17 cellular contexts compared by ENCODE assay signal in the genomic region with DNA sequence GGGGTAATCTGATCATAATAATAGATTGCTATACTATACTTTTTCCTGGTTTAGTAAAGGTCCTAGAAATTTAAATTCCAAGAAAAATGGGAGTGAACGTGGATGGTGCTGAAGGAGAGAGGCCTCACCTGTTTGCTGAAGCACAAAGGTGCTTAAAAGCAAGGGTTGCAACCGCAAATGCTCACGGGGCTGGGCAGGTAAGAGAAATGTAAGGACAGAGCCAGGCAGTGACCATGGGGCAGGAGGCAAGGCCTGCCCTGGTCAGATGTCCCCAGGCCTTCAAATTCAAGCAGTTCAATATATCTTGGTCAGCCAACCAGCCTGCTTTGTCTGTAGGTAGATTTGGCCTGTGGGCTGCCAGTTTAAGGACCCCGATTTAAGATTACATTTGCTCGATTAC. TPM values are rescaled to one million over a fixed set of nuclear protein-coding genes. Genes with fewer than 3 reads are reported as not detected.
DNase-seq lines count a peak whose midpoint lies in the region; ATAC-seq and TF ChIP-seq lines count a peak whose summit lies in the region.
"Had no signal": no experiment of that assay in that cellular context is flagged by ENCODE, and none has a peak within 500 bp of the region (broad histone marks: within the 10 kb centered on the region; RNA-seq: fewer than 3 reads in every experiment).

No MANE protein-coding gene starts in this region.

- TF ChIP-seq CTCF in WERI-Rb-1 (IDR thresholded peaks at IDR 0.05; ENCODE audit: low read depth, low read length), result no peak
- no peak for TF ChIP-seq CTCF in lower lobe of right lung (IDR thresholded peaks at IDR 0.05)

- H3K27ac ChIP-seq in WERI-Rb-1, result peak overlapping the region; percentile 65
- H3K27ac ChIP-seq in lower lobe of right lung, result peak overlapping the region; percentile 69
- H3K27ac ChIP-seq in subcutaneous abdominal adipose tissue (ENCODE audit: low read depth, low read length), result peak overlapping the region; percentile 79
- H3K27ac ChIP-seq: SK-N-MC had no signal

- H3K4me1 ChIP-seq in lower lobe of right lung, result peaks cover 36% of the 10 kb centered on the region
- peaks cover 8 to 79% (median 53%) of the 10 kb centered on the region in 5 donors for H3K4me1 ChIP-seq in subcutaneous abdominal adipose tissue (ENCODE audit: control insufficient read depth in 5 of 5, insufficient read depth in 5 of 5, low read length in 5 of 5)

- intact Hi-C loops in lower lobe of right lung (cut with DNase I), result no loop called here

- DNase-seq in NCI-H2029 (lab: John Stamatoyannopoulos, UW) (peak; percentile 55), NCI-H2029 treated with DMSO at 0.1 percent for 48 hours (lab: John Stamatoyannopoulos, UW) (no peak), WERI-Rb-1 (no peak), lower lobe of right lung (no peak), C1 segment of cervical spinal cord (lab: John Stamatoyannopoulos, UW) (no peak), AG20443 (ENCODE audit: low spot score) (no peak)
- DNase-seq: 8988T; CD8-positive, alpha-beta memory T cell; DND-41; GDM1; NCI-H1436; NCI-H774 had no signal

- H3K27me3 ChIP-seq in WERI-Rb-1 (ENCODE audit: insufficient read depth, low read depth, severe bottlenecking) (no peaks in the 10 kb centered on the region), lower lobe of right lung (ENCODE audit: low read depth) (no peaks in the 10 kb centered on the region), subcutaneous abdominal adipose tissue (ENCODE audit: control insufficient read depth in 5 of 5, insufficient read depth in 4 of 5, low read length in 5 of 5) (no peaks in the 10 kb centered on the region)

- H3K9ac ChIP-seq in subcutaneous abdominal adipose tissue (ENCODE audit: low read length in 5 of 5), result no peak overlapping the region

- peak; percentile 59 to 67 for ATAC-seq in lower lobe of right lung
- no peak for ATAC-seq in GM21423 (IDR thresholded peaks at IDR 0.05; ENCODE audit: unreplicated experiment)
- ATAC-seq: GM12878, Panc1 had no signal

- no peak overlapping the region for H3K4me3 ChIP-seq in WERI-Rb-1 (ENCODE audit: low read depth, low read length)
- no peak overlapping the region for H3K4me3 ChIP-seq in lower lobe of right lung
- H3K4me3 ChIP-seq in subcutaneous abdominal adipose tissue (ENCODE audit: low read depth in 1 of 5, low read length in 5 of 5), result no peak overlapping the region
- H3K4me3 ChIP-seq: GM12878, SK-N-MC had no signal

- H3K9me3 ChIP-seq in WERI-Rb-1 (ENCODE audit: severe bottlenecking), result peaks cover 9% of the 10 kb centered on the region
- H3K9me3 ChIP-seq in lower lobe of right lung, result no peaks in the 10 kb centered on the region
- H3K9me3 ChIP-seq in subcutaneous abdominal adipose tissue (ENCODE audit: control insufficient read depth in 5 of 5, low read length in 5 of 5), result no peaks in the 10 kb centered on the region

- no peaks in the 10 kb centered on the region for H3K36me3 ChIP-seq in WERI-Rb-1
- peaks cover 26% of the 10 kb centered on the region for H3K36me3 ChIP-seq in lower lobe of right lung
- peaks cover 0 to 64% (median 39%) of the 10 kb centered on the region in 5 donors for H3K36me3 ChIP-seq in subcutaneous abdominal adipose tissue (ENCODE audit: control insufficient read depth in 5 of 5, insufficient read depth in 5 of 5, low read length in 5 of 5)

RNA-seq across cellular contexts. Expression of a gene that starts 48.8 kb away (rescaled TPM):
- total RNA-seq in lower lobe of right lung, result 56.6 TPM
